ENCODE assay signal across 1 cellular context in genomic region chr11:99020324-99021225, GRCh38.
TF ChIP-seq lines count a peak whose summit lies in the region.

CNTN5 (plus strand) TSS chr11:99020949.

TF ChIP-seq in GM12878, 131 proteins besides CTCF, POLR2A, EP300 and RAD21:
- TF ChIP-seq REST (IDR thresholded peaks at IDR 0.05; ENCODE audit: low read depth, low read length) = no peak
- no peak for TF ChIP-seq NKRF (conservative IDR thresholded peaks at IDR 0.05)
- TF ChIP-seq SMAD1 (IDR thresholded peaks at IDR 0.05; ENCODE audit: low read depth, partially characterized antibody) = no peak
- no peak for TF ChIP-seq ZNF207 (IDR thresholded peaks at IDR 0.05; ENCODE audit: borderline replicate concordance)
- no peak for TF ChIP-seq SUZ12 (IDR thresholded peaks at IDR 0.05; ENCODE audit: unreplicated experiment)
- TF ChIP-seq SIX5 (IDR thresholded peaks at IDR 0.05; ENCODE audit: low read depth, low read length, severe bottlenecking) = no peak
- no peak for TF ChIP-seq POU2F2 (IDR thresholded peaks at IDR 0.05; ENCODE audit: borderline replicate concordance, low read depth, low read length)
- no peak for TF ChIP-seq ZBED1 (IDR thresholded peaks at IDR 0.05; ENCODE audit: borderline replicate concordance)
- no peak for TF ChIP-seq WRNIP1 (IDR thresholded peaks at IDR 0.05; ENCODE audit: borderline replicate concordance, low read depth, low read length)
- no peak for TF ChIP-seq CBX3 (IDR thresholded peaks at IDR 0.05; ENCODE audit: borderline replicate concordance, low read depth)
- no peak for TF ChIP-seq LARP7 (IDR thresholded peaks at IDR 0.05)
- TF ChIP-seq ATF3 (IDR thresholded peaks at IDR 0.05; ENCODE audit: borderline replicate concordance, extremely low read depth, low read depth, low read length) = no peak
- TF ChIP-seq HDGF (IDR thresholded peaks at IDR 0.05) = no peak
- no peak for TF ChIP-seq RBBP5 (conservative IDR thresholded peaks at IDR 0.05)
- TF ChIP-seq SKIL (IDR thresholded peaks at IDR 0.05; ENCODE audit: low read depth, poor library complexity, severe bottlenecking) = no peak
